Comparison of ENCODE assay signal across 18 cellular contexts in genomic region chr17:66630379-66630778, GRCh38.
DNase-seq lines count a peak whose midpoint lies in the region; ATAC-seq and TF ChIP-seq lines count a peak whose summit lies in the region.
"Had no signal": no experiment of that assay in that cellular context is flagged by ENCODE, and none has a peak within 500 bp of the region (broad histone marks: within the 10 kb centered on the region; RNA-seq: fewer than 3 reads in every experiment).

No MANE protein-coding gene starts in this region.

- intact Hi-C loops in psoas muscle (cut with DNase I) = no loop called here
- intact Hi-C loops in mucosa of descending colon (cut with DNase I, micrococcal nuclease) = no loop called here

- no peak for ATAC-seq in stimulated activated naive CD8-positive, alpha-beta T cell treated with anti-CD3 and anti-CD28 coated beads, Interleukin-15, Interleukin-2, amounts not matched to agents 100 U/mL and 50 U/mL, for 24 hours
- ATAC-seq in activated T-helper 17 cell treated with anti-CD3 and anti-CD28 coated beads, Interleukin-2, amount 50 U/mL, for 72 hours (replicated peaks) = no peak
- ATAC-seq in psoas muscle (peak; percentile 40 to 60 (median 51)), GM18868 (IDR thresholded peaks at IDR 0.05; ENCODE audit: unreplicated experiment) (no peak), GM18517 (IDR thresholded peaks at IDR 0.05; ENCODE audit: unreplicated experiment) (no peak), mucosa of descending colon (no peak)

- H3K27me3 ChIP-seq in psoas muscle (ENCODE audit: insufficient read depth in 3 of 3, low read length in 2 of 3) = no peaks in the 10 kb centered on the region

- H3K4me1 Mint-ChIP-seq in stimulated activated naive CD8-positive, alpha-beta T cell treated with anti-CD3 and anti-CD28 coated beads, Interleukin-15, Interleukin-2, amounts not matched to agents 100 ng/mL and 50 ng/mL, for 24 hours (ENCODE audit: low read depth) = peaks cover 51% of the 10 kb centered on the region
- H3K4me1 Mint-ChIP-seq in activated T-helper 17 cell treated with anti-CD3 and anti-CD28 coated beads, Interleukin-2, amount 50 U/mL, for 72 hours = peaks cover 19% of the 10 kb centered on the region

- no peak for TF ChIP-seq CTCF in psoas muscle (IDR thresholded peaks at IDR 0.05)
- no peak for TF ChIP-seq CTCF in mucosa of descending colon (IDR thresholded peaks at IDR 0.05)

- WGBS in psoas muscle, 3 donors = 38 to 63% (median 38%) methylated on average over 2 of the region's 2 CpGs

- H3K9me3 Mint-ChIP-seq in stimulated activated naive CD8-positive, alpha-beta T cell treated with anti-CD3 and anti-CD28 coated beads, Interleukin-15, Interleukin-2, amounts not matched to agents 100 ng/mL and 50 ng/mL, for 24 hours = no peaks in the 10 kb centered on the region
- H3K9me3 Mint-ChIP-seq in activated T-helper 17 cell treated with anti-CD3 and anti-CD28 coated beads, Interleukin-2, amount 50 U/mL, for 72 hours = no peaks in the 10 kb centered on the region
- H3K9me3 Mint-ChIP-seq: CD4-positive, alpha-beta memory T cell; HFFc6 had no signal

- H3K36me3 Mint-ChIP-seq in stimulated activated naive CD8-positive, alpha-beta T cell treated with anti-CD3 and anti-CD28 coated beads, Interleukin-15, Interleukin-2, amounts not matched to agents 100 ng/mL and 50 ng/mL, for 24 hours (ENCODE audit: low read depth) = peaks cover 31% of the 10 kb centered on the region
- H3K36me3 Mint-ChIP-seq in activated T-helper 17 cell treated with anti-CD3 and anti-CD28 coated beads, Interleukin-2, amount 50 U/mL, for 72 hours (ENCODE audit: low read depth) = peaks cover 14% of the 10 kb centered on the region

- H3K27ac Mint-ChIP-seq in stimulated activated naive CD8-positive, alpha-beta T cell treated with anti-CD3 and anti-CD28 coated beads, Interleukin-15, Interleukin-2, amounts not matched to agents 100 ng/mL and 50 ng/mL, for 24 hours = peak overlapping the region; percentile 12
- H3K27ac Mint-ChIP-seq in activated T-helper 17 cell treated with anti-CD3 and anti-CD28 coated beads, Interleukin-2, amount 50 U/mL, for 72 hours = peak overlapping the region; percentile 33
- H3K27ac Mint-ChIP-seq: HFFc6 had no signal

- H3K27ac ChIP-seq in psoas muscle = peak overlapping the region; percentile 58

- DNase-seq in stimulated activated naive CD8-positive, alpha-beta T cell treated with anti-CD3 and anti-CD28 coated beads, Interleukin-15, Interleukin-2, amounts not matched to agents 100 U/mL and 50 U/mL, for 24 hours = no peak
- no peak for DNase-seq in psoas muscle
- no peak for DNase-seq in mucosa of descending colon
- DNase-seq: 8988T; C1 segment of cervical spinal cord; Calu3; CD4-positive, alpha-beta memory T cell; COR-L47; DMS53; DMS79 treated with DMSO at 0.1 percent for 48 hours; GF-D8; GOT3; HFFc6 had no signal

- H3K4me1 ChIP-seq in psoas muscle = peaks cover 15% of the 10 kb centered on the region
- H3K4me1 ChIP-seq in mucosa of descending colon (ENCODE audit: low read depth) = no peaks in the 10 kb centered on the region
- H3K4me1 ChIP-seq: HAP-1 had no signal

- H3K9me3 ChIP-seq in psoas muscle = no peaks in the 10 kb centered on the region
- no peaks in the 10 kb centered on the region for H3K9me3 ChIP-seq in mucosa of descending colon
- H3K9me3 ChIP-seq: HAP-1 had no signal

- no peaks in the 10 kb centered on the region for H3K27me3 Mint-ChIP-seq in stimulated activated naive CD8-positive, alpha-beta T cell treated with anti-CD3 and anti-CD28 coated beads, Interleukin-15, Interleukin-2, amounts not matched to agents 100 ng/mL and 50 ng/mL, for 24 hours
- no peaks in the 10 kb centered on the region for H3K27me3 Mint-ChIP-seq in activated T-helper 17 cell treated with anti-CD3 and anti-CD28 coated beads, Interleukin-2, amount 50 U/mL, for 72 hours
- H3K27me3 Mint-ChIP-seq: CD4-positive, alpha-beta memory T cell had no signal

- H3K4me3 Mint-ChIP-seq in stimulated activated naive CD8-positive, alpha-beta T cell treated with anti-CD3 and anti-CD28 coated beads, Interleukin-15, Interleukin-2, amounts not matched to agents 100 ng/mL and 50 ng/mL, for 24 hours = no peak overlapping the region
- no peak overlapping the region for H3K4me3 Mint-ChIP-seq in activated T-helper 17 cell treated with anti-CD3 and anti-CD28 coated beads, Interleukin-2, amount 50 U/mL, for 72 hours
- H3K4me3 Mint-ChIP-seq: CD4-positive, alpha-beta memory T cell; HFFc6 had no signal

- H3K4me3 ChIP-seq in psoas muscle = no peak overlapping the region
- no peak overlapping the region for H3K4me3 ChIP-seq in mucosa of descending colon
- H3K4me3 ChIP-seq: HAP-1 had no signal

- no peaks in the 10 kb centered on the region for H3K36me3 ChIP-seq in psoas muscle (ENCODE audit: insufficient read depth in 1 of 2, low read depth in 1 of 2)
- no peaks in the 10 kb centered on the region for H3K36me3 ChIP-seq in mucosa of descending colon (ENCODE audit: low read depth)
- H3K36me3 ChIP-seq: HAP-1 had no signal

Comparison
In these comparisons a context has a peak if more than half of its experiments do, and no peak if none do; other contexts are left out.
1. ATAC-seq: peak in psoas muscle (4 of 4); none in stimulated activated naive CD8-positive, alpha-beta T cell treated with anti-CD3 and anti-CD28 coated beads, Interleukin-15, Interleukin-2, amounts not matched to agents 100 U/mL and 50 U/mL, for 24 hours (single experiment), activated T-helper 17 cell treated with anti-CD3 and anti-CD28 coated beads, Interleukin-2, amount 50 U/mL, for 72 hours (single experiment), GM18868 (single experiment), GM18517 (single experiment) and mucosa of descending colon (single experiment).